ENCODE assay signal across 8 cellular contexts in the genomic region with DNA sequence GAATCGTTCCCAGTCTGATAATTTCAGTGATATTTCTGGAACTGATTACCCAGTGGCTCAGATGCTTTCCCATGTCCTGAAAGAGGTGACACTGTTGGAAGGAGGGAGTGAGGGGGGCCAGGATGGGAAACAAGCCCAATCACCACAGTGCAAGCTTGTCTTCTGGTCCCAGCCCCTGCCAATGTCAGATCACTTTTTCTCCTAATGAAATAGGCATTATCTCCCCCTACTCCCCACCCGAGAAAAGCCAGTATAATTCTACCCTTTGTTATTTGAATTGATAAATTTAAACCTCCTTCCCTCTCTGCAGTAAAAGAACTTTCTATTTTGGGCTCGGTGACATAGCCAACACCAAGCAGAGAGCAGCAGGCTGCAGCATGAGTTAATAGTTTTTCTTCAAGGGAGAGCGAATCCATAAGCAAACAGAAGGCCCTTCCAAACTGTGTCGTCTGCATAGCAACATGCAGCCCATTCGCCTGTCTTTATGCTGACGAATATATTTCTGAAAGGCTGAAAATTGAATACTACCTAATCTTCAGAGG. TPM values are rescaled to one million over a fixed set of nuclear protein-coding genes. Genes with fewer than 3 reads are reported as not detected.
DNase-seq lines count a peak whose midpoint lies in the region; ATAC-seq and TF ChIP-seq lines count a peak whose summit lies in the region.

No MANE protein-coding gene starts in this region.

- no peaks in the 10 kb centered on the region for H3K27me3 ChIP-seq in adrenal gland
- H3K27me3 ChIP-seq in heart right ventricle = no peaks in the 10 kb centered on the region

- TF ChIP-seq CTCF in adrenal gland (IDR thresholded peaks at IDR 0.05) = no peak
- TF ChIP-seq CTCF in heart right ventricle (IDR thresholded peaks at IDR 0.05) = no peak

- ATAC-seq in heart right ventricle = peak; percentile 59 to 78 (median 68)
- ATAC-seq in GM21447 (IDR thresholded peaks at IDR 0.05; ENCODE audit: unreplicated experiment) = no peak
- no peak for ATAC-seq in GM18505 (IDR thresholded peaks at IDR 0.05; ENCODE audit: unreplicated experiment)

- TF ChIP-seq POLR2A in adrenal gland (IDR thresholded peaks at IDR 0.05) (no peak), GM18505 (IDR thresholded peaks at IDR 0.05; ENCODE audit: borderline replicate concordance, extremely low read depth, insufficient read depth, insufficient read length) (no peak)

- CTCF ChIA-PET in HEK293T (lab: Yijun Ruan, JAX) = no interaction called here

- WGBS in adrenal gland, 4 donors = 12 to 24% (median 17%) methylated on average over 7 of the region's 7 CpGs
- WGBS in heart right ventricle, 2 donors = 7 to 12% methylated on average over 7 of the region's 7 CpGs

- H3K9me3 ChIP-seq in adrenal gland (replicated peaks in 1 of 3) (no peaks in the 10 kb centered on the region), heart right ventricle (no peaks in the 10 kb centered on the region)

- H3K4me3 ChIP-seq in adrenal gland = no peak overlapping the region
- peak overlapping the region in 2 of 10 donors; percentile 4 to 23 for H3K4me3 ChIP-seq in heart right ventricle

- H3K4me1 ChIP-seq in adrenal gland (replicated peaks in 1 of 2) (peaks cover 0 to 7% of the 10 kb centered on the region in 2 donors), heart right ventricle (peaks cover 4 to 65% (median 38%) of the 10 kb centered on the region in 9 donors)

- H3K27ac ChIP-seq in adrenal gland = peak overlapping the region in 3 of 5 donors; percentile 3 to 35 (median 14)
- peak overlapping the region; percentile 15 to 91 (median 78) for H3K27ac ChIP-seq in heart right ventricle

- no peaks in the 10 kb centered on the region for H3K36me3 ChIP-seq in adrenal gland (replicated peaks in 1 of 2)
- no peaks in the 10 kb centered on the region for H3K36me3 ChIP-seq in heart right ventricle

- intact Hi-C loops in adrenal gland (cut with DNase I) (no loop called here), heart right ventricle (cut with DNase I) (no loop called here)

- DNase-seq in HEK293T (ENCODE audit: extremely low spot score) = peak; percentile 38
- DNase-seq in adrenal gland = peak in 6 of 7 donors; percentile 23 to 70 (median 38)
- DNase-seq in heart right ventricle = peak in 1 of 2 donors; percentile 61
- DNase-seq in renal cortical epithelial cell (ENCODE audit: low read depth) = peak; percentile 44
- DNase-seq in foreskin melanocyte = no peak
- DNase-seq in ureter (ENCODE audit: low spot score) = no peak

- POLR2A ChIA-PET in HEK293T (lab: Yijun Ruan, JAX) = interaction anchor here (5.8 kb wide), 1 partner anchor 15 kb away, joined by 53 read pairs; the partner anchor contains the start of gene PPP2CA

TF ChIP-seq in HEK293T, 16 proteins besides CTCF, POLR2A, EP300 and RAD21:
- TF ChIP-seq LEF1 (IDR thresholded peaks at IDR 0.05; ENCODE audit: borderline replicate concordance) = no peak
- TF ChIP-seq SP1 (IDR thresholded peaks at IDR 0.05) = no peak
- TF ChIP-seq, protein P1, sequence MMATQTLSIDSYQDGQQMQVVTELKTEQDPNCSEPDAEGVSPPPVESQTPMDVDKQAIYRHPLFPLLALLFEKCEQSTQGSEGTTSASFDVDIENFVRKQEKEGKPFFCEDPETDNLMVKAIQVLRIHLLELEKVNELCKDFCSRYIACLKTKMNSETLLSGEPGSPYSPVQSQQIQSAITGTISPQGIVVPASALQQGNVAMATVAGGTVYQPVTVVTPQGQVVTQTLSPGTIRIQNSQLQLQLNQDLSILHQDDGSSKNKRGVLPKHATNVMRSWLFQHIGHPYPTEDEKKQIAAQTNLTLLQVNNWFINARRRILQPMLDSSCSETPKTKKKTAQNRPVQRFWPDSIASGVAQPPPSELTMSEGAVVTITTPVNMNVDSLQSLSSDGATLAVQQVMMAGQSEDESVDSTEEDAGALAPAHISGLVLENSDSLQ (IDR thresholded peaks at IDR 0.05) = no peak
- no peak for TF ChIP-seq L3MBTL2 (conservative IDR thresholded peaks at IDR 0.05)
- TF ChIP-seq ZNF384 (IDR thresholded peaks at IDR 0.05) = no peak
- no peak for TF ChIP-seq NFRKB (IDR thresholded peaks at IDR 0.05)
- no peak for TF ChIP-seq FOXM1 (IDR thresholded peaks at IDR 0.05; ENCODE audit: borderline replicate concordance)
- TF ChIP-seq ARNT (IDR thresholded peaks at IDR 0.05) = no peak
- TF ChIP-seq BHLHE40 (IDR thresholded peaks at IDR 0.05; ENCODE audit: borderline replicate concordance) = no peak
- no peak for TF ChIP-seq SUZ12 (IDR thresholded peaks at IDR 0.05)
- no peak for TF ChIP-seq FOXK2 (IDR thresholded peaks at IDR 0.05)
- TF ChIP-seq ELF4 (IDR thresholded peaks at IDR 0.05) = no peak
- TF ChIP-seq CTBP1 (IDR thresholded peaks at IDR 0.05; ENCODE audit: borderline replicate concordance) = no peak
- no peak for TF ChIP-seq HDGF (IDR thresholded peaks at IDR 0.05; ENCODE audit: borderline replicate concordance)
- no peak for TF ChIP-seq FOXA1 (IDR thresholded peaks at IDR 0.05)
- no peak for TF ChIP-seq TARDBP (IDR thresholded peaks at IDR 0.05)

RNA-seq across cellular contexts. Expression of gene PPP2CA, which starts 14.6 kb away (rescaled TPM):
- total RNA-seq in adrenal gland (100 to 1,000 TPM; 138 to 220 (median 145) TPM), heart right ventricle (100 to 1,000 TPM; 136 to 249 (median 184) TPM), renal cortical epithelial cell (91.2 and 183 TPM in 2 replicates), ureter (110 TPM)
- polyA plus RNA-seq in adrenal gland (100 to 1,000 TPM in 1 of 3 donors, 10 to 100 TPM in 2; 26.9 to 246 (median 32.6) TPM), heart right ventricle (100 to 1,000 TPM in 1 of 2 donors, 10 to 100 TPM in 1; 47.1 to 100 TPM)

Comparison
In these comparisons a context has a peak if more than half of its experiments do, and no peak if none do; other contexts are left out.
1. DNase-seq: peak in HEK293T (single experiment), adrenal gland (6 of 7) and renal cortical epithelial cell (single experiment); none in foreskin melanocyte (single experiment) and ureter (single experiment).
2. ATAC-seq: peak in heart right ventricle (8 of 8); none in GM21447 (single experiment) and GM18505 (single experiment).